8 cellular contexts compared by ENCODE assay signal in genomic region chr2:8312861-8313768, GRCh38.
DNase-seq lines count a peak whose midpoint lies in the region; ATAC-seq lines count a peak whose summit lies in the region.

No MANE protein-coding gene starts in this region.

- no peak overlapping the region for H3K4me3 ChIP-seq in trophoblast cell (ENCODE audit: low read depth, low read length)

- no peaks in the 10 kb centered on the region for H3K79me1 ChIP-seq in trophoblast cell (ENCODE audit: low read length)

- H3K27ac ChIP-seq in trophoblast cell (ENCODE audit: low read depth, low read length), result no peak overlapping the region

- no peak overlapping the region for H3K18ac ChIP-seq in trophoblast cell (ENCODE audit: low read length)

- H3K4me1 Mint-ChIP-seq in T-helper 1 cell treated with Interleukin-12 subunit alpha and Interleukin-12 subunit beta and Interleukin-4 antibody, amounts not matched to agents 30 μg/mL and 1 μg/mL, for 36 hours (ENCODE audit: low read depth), result peaks cover 61% of the 10 kb centered on the region
- H3K4me1 Mint-ChIP-seq in naive B cell, result peaks cover 19 to 29% (median 28%) of the 10 kb centered on the region in 3 donors
- H3K4me1 Mint-ChIP-seq in activated T-cell treated with anti-CD3 and anti-CD28 coated beads, Interleukin-2, amount 50 U/mL, for 24 hours (ENCODE audit: low read depth), result peaks cover 53% of the 10 kb centered on the region

- no peaks in the 10 kb centered on the region for H3K9me3 Mint-ChIP-seq in T-helper 1 cell treated with Interleukin-12 subunit alpha and Interleukin-12 subunit beta and Interleukin-4 antibody, amounts not matched to agents 30 μg/mL and 1 μg/mL, for 36 hours
- H3K9me3 Mint-ChIP-seq in naive B cell, result peaks cover 0 to 2% (median 0%) of the 10 kb centered on the region in 7 donors
- H3K9me3 Mint-ChIP-seq in activated T-cell treated with anti-CD3 and anti-CD28 coated beads, Interleukin-2, amount 50 U/mL, for 24 hours, result no peaks in the 10 kb centered on the region

- H2BK12ac ChIP-seq in trophoblast cell (ENCODE audit: low read length), result no peak overlapping the region

- H3K4ac ChIP-seq in trophoblast cell (ENCODE audit: low read depth, low read length), result no peak overlapping the region

- peaks cover 0 to 3% of the 10 kb centered on the region in 2 experiments for H3K4me1 ChIP-seq in trophoblast cell (ENCODE audit: control insufficient read depth in 1 of 2, insufficient read depth in 2 of 2, low read length in 2 of 2)

- no peak overlapping the region for H3K4me2 ChIP-seq in trophoblast cell (ENCODE audit: low read length)

- H4K91ac ChIP-seq in trophoblast cell (ENCODE audit: low read depth, low read length), result no peak overlapping the region

- peaks cover 24% of the 10 kb centered on the region for H3K27me3 Mint-ChIP-seq in T-helper 1 cell treated with Interleukin-12 subunit alpha and Interleukin-12 subunit beta and Interleukin-4 antibody, amounts not matched to agents 30 μg/mL and 1 μg/mL, for 36 hours (ENCODE audit: low read depth)
- peaks cover 88 to 96% (median 95%) of the 10 kb centered on the region in 3 donors for H3K27me3 Mint-ChIP-seq in naive B cell
- peaks cover 7% of the 10 kb centered on the region for H3K27me3 Mint-ChIP-seq in activated T-cell treated with anti-CD3 and anti-CD28 coated beads, Interleukin-2, amount 50 U/mL, for 24 hours

- H2AFZ ChIP-seq in trophoblast cell (ENCODE audit: insufficient read depth, low read length, poor library complexity), result no peak overlapping the region

- no peaks in the 10 kb centered on the region for H3K36me3 ChIP-seq in trophoblast cell (ENCODE audit: control insufficient read depth in 1 of 2, insufficient read depth in 2 of 2, low read length in 2 of 2)

- H3K9me3 ChIP-seq in trophoblast cell (ENCODE audit: insufficient read depth, low read depth, low read length), result peaks cover 3% of the 10 kb centered on the region

- no peak overlapping the region for H3K23ac ChIP-seq in trophoblast cell (ENCODE audit: low read length)

- H3K27me3 ChIP-seq in trophoblast cell (ENCODE audit: insufficient read depth, low read length), result no peaks in the 10 kb centered on the region

- H3K36me3 Mint-ChIP-seq in T-helper 1 cell treated with Interleukin-12 subunit alpha and Interleukin-12 subunit beta and Interleukin-4 antibody, amounts not matched to agents 30 μg/mL and 1 μg/mL, for 36 hours (ENCODE audit: low read depth), result peaks cover 9% of the 10 kb centered on the region
- peaks cover 0 to 9% of the 10 kb centered on the region in 2 donors for H3K36me3 Mint-ChIP-seq in naive B cell
- H3K36me3 Mint-ChIP-seq in activated T-cell treated with anti-CD3 and anti-CD28 coated beads, Interleukin-2, amount 50 U/mL, for 24 hours (ENCODE audit: low read depth), result no peaks in the 10 kb centered on the region

- WGBS in trophoblast cell (ENCODE audit: extremely low coverage, insufficient coverage, insufficient read length), result no CpG with 5 or more reads among the region's 8 CpGs

- no peak overlapping the region for H3K14ac ChIP-seq in trophoblast cell (ENCODE audit: low read length)

- H3K9ac ChIP-seq in trophoblast cell (ENCODE audit: low read length), result no peak overlapping the region

- H4K12ac ChIP-seq in trophoblast cell (ENCODE audit: low read depth, low read length), result no peak overlapping the region

- H2BK5ac ChIP-seq in trophoblast cell (ENCODE audit: low read depth, low read length, poor library complexity), result no peak overlapping the region

- H2BK120ac ChIP-seq in trophoblast cell (ENCODE audit: insufficient read depth, low read length, poor library complexity), result no peak overlapping the region

- H3K4me3 Mint-ChIP-seq in T-helper 1 cell treated with Interleukin-12 subunit alpha and Interleukin-12 subunit beta and Interleukin-4 antibody, amounts not matched to agents 30 μg/mL and 1 μg/mL, for 36 hours, result peak overlapping the region; percentile 20
- peak overlapping the region in 2 of 8 donors; percentile 21 to 49 for H3K4me3 Mint-ChIP-seq in naive B cell
- no peak overlapping the region for H3K4me3 Mint-ChIP-seq in activated T-cell treated with anti-CD3 and anti-CD28 coated beads, Interleukin-2, amount 50 U/mL, for 24 hours

- DNase-seq in ELF-1 (ENCODE audit: low read depth, low spot score), result peak; percentile 64
- no peak for DNase-seq in naive B cell
- no peak for DNase-seq in NCI-H2227 treated with DMSO at 0.1 percent for 48 hours (lab: John Stamatoyannopoulos, UW)
- no peak for DNase-seq in trophoblast cell
- no peak for DNase-seq in activated T-cell treated with anti-CD3 and anti-CD28 coated beads, Interleukin-2, amount 50 U/mL, for 24 hours

- no peak overlapping the region for H2AK5ac ChIP-seq in trophoblast cell (ENCODE audit: low read length)

- no peaks in the 10 kb centered on the region for H3K79me2 ChIP-seq in trophoblast cell (ENCODE audit: control insufficient read depth, insufficient read depth, low read length, poor library complexity)

- ATAC-seq in GM21381 (IDR thresholded peaks at IDR 0.05; ENCODE audit: unreplicated experiment), result peak; percentile 71
- ATAC-seq in HG03521 (IDR thresholded peaks at IDR 0.05; ENCODE audit: unreplicated experiment), result peak; percentile 79
- ATAC-seq in naive B cell (ENCODE audit: low read depth in 2 of 2), result peak; percentile 34 to 36

- H4K8ac ChIP-seq in trophoblast cell (ENCODE audit: low read depth, low read length), result no peak overlapping the region

- peak overlapping the region; percentile 77 for H3K27ac Mint-ChIP-seq in T-helper 1 cell treated with Interleukin-12 subunit alpha and Interleukin-12 subunit beta and Interleukin-4 antibody, amounts not matched to agents 30 μg/mL and 1 μg/mL, for 36 hours
- H3K27ac Mint-ChIP-seq in naive B cell, result peak overlapping the region in 1 of 6 donors; percentile 12
- no peak overlapping the region for H3K27ac Mint-ChIP-seq in activated T-cell treated with anti-CD3 and anti-CD28 coated beads, Interleukin-2, amount 50 U/mL, for 24 hours
